ENCODE assay signal across 20 cellular contexts in genomic region chr7:83305027-83305426, GRCh38.
"Had no signal": no experiment of that assay in that cellular context is flagged by ENCODE, and none has a peak within 500 bp of the region (broad histone marks: within the 10 kb centered on the region; RNA-seq: fewer than 3 reads in every experiment).

No MANE protein-coding gene starts in this region.

- H3K9me3 ChIP-seq: colonic mucosa, lower lobe of right lung, psoas muscle, sigmoid colon, thoracic aorta, tibial nerve, upper lobe of left lung had no signal

- H3K4me3 ChIP-seq: colonic mucosa, lower lobe of right lung, psoas muscle, sigmoid colon, thoracic aorta, tibial nerve, upper lobe of left lung had no signal

- H3K27ac ChIP-seq: colonic mucosa, epithelial cell of prostate, lower lobe of right lung, psoas muscle, sigmoid colon, thoracic aorta, tibial nerve, upper lobe of left lung had no signal

- H3K4me1 ChIP-seq: colonic mucosa, lower lobe of right lung, psoas muscle, sigmoid colon, tibial nerve, upper lobe of left lung had no signal

- H3K36me3 ChIP-seq: colonic mucosa, lower lobe of right lung, sigmoid colon, thoracic aorta, tibial nerve, upper lobe of left lung had no signal

- H3K27me3 ChIP-seq: colonic mucosa, sigmoid colon, tibial nerve, upper lobe of left lung had no signal

- DNase-seq: colonic mucosa; effector CD8-positive, alpha-beta T cell; endodermal cell; left ventricle myocardium superior; lower lobe of right lung; naive thymus-derived CD8-positive, alpha-beta T cell; nephron progenitor cell; nucleus accumbens; posterior cingulate gyrus; psoas muscle; right cardiac atrium; sigmoid colon; stimulated activated CD4-positive, alpha-beta T cell treated with anti-CD3 and anti-CD28 coated beads, Interleukin-2, amount 100 ng/mL, for 24 hours; stimulated activated CD4-positive, alpha-beta T cell treated with anti-CD3 and anti-CD28 coated beads, Interleukin-4, amount 100 ng/mL, for 24 hours; stimulated activated naive CD8-positive, alpha-beta T cell treated with anti-CD3 and anti-CD28 coated beads, Interleukin-15, Interleukin-2, amounts not matched to agents 100 U/mL and 50 U/mL, for 24 hours; substantia nigra; upper lobe of left lung had no signal
